In the genomic region with DNA sequence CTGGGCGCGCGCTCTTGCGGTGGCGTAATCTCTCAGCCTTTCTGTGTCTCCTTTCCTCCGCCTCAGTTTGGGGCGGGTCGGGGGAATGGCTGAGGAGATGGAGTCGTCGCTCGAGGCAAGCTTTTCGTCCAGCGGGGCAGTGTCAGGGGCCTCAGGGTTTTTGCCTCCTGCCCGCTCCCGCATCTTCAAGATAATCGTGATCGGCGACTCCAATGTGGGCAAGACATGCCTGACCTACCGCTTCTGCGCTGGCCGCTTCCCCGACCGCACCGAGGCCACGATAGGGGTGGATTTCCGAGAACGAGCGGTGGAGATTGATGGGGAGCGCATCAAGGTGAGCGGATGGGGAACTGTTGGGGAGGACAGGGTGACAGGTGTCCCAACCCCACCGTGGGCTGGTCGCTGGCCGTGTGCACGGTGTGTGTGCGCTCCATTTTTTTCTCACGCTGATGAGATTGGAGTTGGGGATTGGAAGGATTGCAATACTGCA, we compare ENCODE assay signal across 1 cellular context.
TF ChIP-seq lines count a peak whose summit lies in the region.

A gene (plus strand): TSS at position 11 of the 490 bp plus-strand sequence. CDS start 75 bp downstream, at position 86.

TF ChIP-seq in GM12878, 131 proteins besides CTCF, POLR2A, EP300 and RAD21 (continued from another document):
- TF ChIP-seq, protein P1, sequence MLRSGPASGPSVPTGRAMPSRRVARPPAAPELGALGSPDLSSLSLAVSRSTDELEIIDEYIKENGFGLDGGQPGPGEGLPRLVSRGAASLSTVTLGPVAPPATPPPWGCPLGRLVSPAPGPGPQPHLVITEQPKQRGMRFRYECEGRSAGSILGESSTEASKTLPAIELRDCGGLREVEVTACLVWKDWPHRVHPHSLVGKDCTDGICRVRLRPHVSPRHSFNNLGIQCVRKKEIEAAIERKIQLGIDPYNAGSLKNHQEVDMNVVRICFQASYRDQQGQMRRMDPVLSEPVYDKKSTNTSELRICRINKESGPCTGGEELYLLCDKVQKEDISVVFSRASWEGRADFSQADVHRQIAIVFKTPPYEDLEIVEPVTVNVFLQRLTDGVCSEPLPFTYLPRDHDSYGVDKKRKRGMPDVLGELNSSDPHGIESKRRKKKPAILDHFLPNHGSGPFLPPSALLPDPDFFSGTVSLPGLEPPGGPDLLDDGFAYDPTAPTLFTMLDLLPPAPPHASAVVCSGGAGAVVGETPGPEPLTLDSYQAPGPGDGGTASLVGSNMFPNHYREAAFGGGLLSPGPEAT (IDR thresholded peaks at IDR 0.05; ENCODE audit: low read depth) = peak; percentile 31; the same call in 1 of the 2 replicates
- no peak for TF ChIP-seq KDM1A (IDR thresholded peaks at IDR 0.05; ENCODE audit: borderline replicate concordance)
- TF ChIP-seq ZBED1 (IDR thresholded peaks at IDR 0.05; ENCODE audit: borderline replicate concordance) = peak; percentile 66; the same call in 1 of the 2 replicates
- TF ChIP-seq TARDBP (IDR thresholded peaks at IDR 0.05; ENCODE audit: borderline replicate concordance) = no peak
